In genomic region chr12:49264873-49265792, GRCh38 we compare ENCODE assay signal across 8 cellular contexts. TPM values are rescaled to one million over a fixed set of nuclear protein-coding genes. Genes with fewer than 3 reads are reported as not detected.
DNase-seq lines count a peak whose midpoint lies in the region; ATAC-seq, FAIRE-seq and TF ChIP-seq lines count a peak whose summit lies in the region.

Gene TUBA1C, plus strand, starts transcription at chr12:49265082. Its CDS starts 100 bp downstream, at chr12:49265182.

- peak within 1 kb of the TSS; percentile 89 for H3K4me2 ChIP-seq in endothelial cell of umbilical vein (ENCODE audit: insufficient read depth, low read length)

- peak; percentile 91 for DNase-seq in COLO829 (ENCODE audit: low spot score)
- peak; percentile 94 for DNase-seq in HTR-8/SVneo (ENCODE audit: insufficient read length, low spot score)
- peak; percentile 92 for DNase-seq in NT2/D1 (ENCODE audit: low read depth, low spot score)
- DNase-seq in activated CD8-positive, alpha-beta memory T cell treated with anti-CD3 and anti-CD28 coated beads, Interleukin-2, amount 50 U/mL, for 4 hours = peak; percentile 89
- peak; percentile 89 for DNase-seq in endothelial cell of umbilical vein (ENCODE audit: low read depth, low spot score)
- peak; percentile 65 for DNase-seq in midbrain (lab: John Stamatoyannopoulos, UW)
- DNase-seq in stimulated activated CD8-positive, alpha-beta memory T cell treated with anti-CD3 and anti-CD28 coated beads, Interleukin-2, amount 100 ng/mL, for 1 hour (ENCODE audit: low read depth in 2 of 2) = peak; percentile 71 to 80

- H3K9ac ChIP-seq in NT2/D1 (ENCODE audit: insufficient read length, low read depth) (peak within 1 kb of the TSS; percentile 100), endothelial cell of umbilical vein (replicated peaks; ENCODE audit: extremely low read depth, insufficient read depth, low read length) (peak within 1 kb of the TSS; percentile 95)

- dilution Hi-C loops in endothelial cell of umbilical vein (cut with MboI; ENCODE audit: extremely low pct_ligation_motif_present, low sequenced_read_pairs) = no loop called here

- intact Hi-C loops in endothelial cell of umbilical vein (cut with micrococcal nuclease) = loop anchor here (1.0 to 2.0 kb wide), 3 partner anchors 30 to 135 kb away; partner anchors contain the start of gene TUBA1A

- ATAC-seq in GM21367 (IDR thresholded peaks at IDR 0.05; ENCODE audit: unreplicated experiment) = peak; percentile 83

- H3K36me3 ChIP-seq in NT2/D1 (ENCODE audit: insufficient read depth, insufficient read length, low read length) (peaks cover 47% of the 10 kb centered on the region), endothelial cell of umbilical vein (ENCODE audit: control insufficient read depth in 2 of 2, extremely low read depth in 1 of 2, insufficient read depth in 2 of 2, low read length in 2 of 2) (peaks cover 6 to 7% of the 10 kb centered on the region in 2 experiments)

- POLR2A ChIA-PET in endothelial cell of umbilical vein (lab: Charles Lee) = interaction anchor here (0.7 to 2.3 kb wide), 6 partner anchors 7 to 134 kb away, joined by 4 to 9 read pairs (median 6); partner anchors contain the start of genes SPATS2 and TUBA1B

- H3K9me3 ChIP-seq in NT2/D1 (ENCODE audit: insufficient read depth, low read length) (no peaks in the 10 kb centered on the region), endothelial cell of umbilical vein (replicated peaks; ENCODE audit: control insufficient read depth, insufficient read depth, low read length) (no peaks in the 10 kb centered on the region)

- H3K79me2 ChIP-seq in endothelial cell of umbilical vein (ENCODE audit: control insufficient read depth, insufficient read depth, low read length) = peaks cover 68% of the 10 kb centered on the region

- no peak for FAIRE-seq in HTR-8/SVneo (lab: Jason Lieb, UNC)
- peak; percentile 85 for FAIRE-seq in endothelial cell of umbilical vein (lab: Jason Lieb, UNC)

- peak within 1 kb of the TSS; percentile 99 for H3K4me3 ChIP-seq in NT2/D1 (ENCODE audit: insufficient read length, low read depth)
- peak within 1 kb of the TSS; percentile 68 to 95 (median 83) for H3K4me3 ChIP-seq in endothelial cell of umbilical vein (replicated peaks in 1 of 3; ENCODE audit: insufficient read depth in 1 of 3, low read depth in 1 of 3, low read length in 3 of 3)

- TF ChIP-seq CTCF in endothelial cell of umbilical vein (IDR thresholded peaks at IDR 0.05; ENCODE audit: extremely low read depth in 1 of 2, insufficient read depth in 1 of 2, low read depth in 1 of 2, low read length in 2 of 2) = no peak

- H3K27me3 ChIP-seq in NT2/D1 (ENCODE audit: insufficient read depth, insufficient read length) (no peaks in the 10 kb centered on the region), endothelial cell of umbilical vein (ENCODE audit: control insufficient read depth in 2 of 2, insufficient read depth in 2 of 2, low read length in 2 of 2) (no peaks in the 10 kb centered on the region)

- H2AFZ ChIP-seq in endothelial cell of umbilical vein (ENCODE audit: low read depth, low read length) = peak within 1 kb of the TSS; percentile 62

- peak; percentile 99 for TF ChIP-seq POLR2A in endothelial cell of umbilical vein (IDR thresholded peaks at IDR 0.05; ENCODE audit: low read depth, low read length)

- BruUV-seq in endothelial cell of umbilical vein (replicated peaks; lab: Mats Ljungman, UMichigan) = TSS peak; percentile 67

- CTCF ChIA-PET in endothelial cell of umbilical vein (lab: Charles Lee) = interaction anchor here (0.9 to 1.5 kb wide), 5 partner anchors 21 to 177 kb away, joined by 3 to 6 read pairs (median 4); partner anchors contain the start of gene TROAP

- H4K20me1 ChIP-seq in endothelial cell of umbilical vein (replicated peaks; ENCODE audit: control insufficient read depth, extremely low read depth, insufficient read depth, low read length) = peaks cover 3% of the 10 kb centered on the region

- peak within 1 kb of the TSS; percentile 83 for H3K27ac ChIP-seq in endothelial cell of umbilical vein (ENCODE audit: insufficient read depth, low read depth, low read length)

- peaks cover 2% of the 10 kb centered on the region for H3K4me1 ChIP-seq in NT2/D1 (ENCODE audit: insufficient read depth, insufficient read length)
- peaks cover 44% of the 10 kb centered on the region for H3K4me1 ChIP-seq in endothelial cell of umbilical vein (ENCODE audit: control insufficient read depth, extremely low read depth, insufficient read depth, low read length)

- no peaks in the 10 kb centered on the region for H3K9me1 ChIP-seq in endothelial cell of umbilical vein (replicated peaks; ENCODE audit: control insufficient read depth, extremely low read depth, insufficient read depth, low read length)

TF ChIP-seq in endothelial cell of umbilical vein, 7 proteins besides CTCF, POLR2A, EP300 and RAD21:
- TF ChIP-seq MAX (IDR thresholded peaks at IDR 0.05; ENCODE audit: insufficient read depth, insufficient read length) (peak; percentile 89), JUN (IDR thresholded peaks at IDR 0.05; ENCODE audit: borderline replicate concordance, insufficient read depth, insufficient read length, low read depth) (peak; percentile 65), EZH2 (IDR thresholded peaks at IDR 0.05; ENCODE audit: borderline replicate concordance, low read depth, low read length, severe bottlenecking) (no peak), POLR2AphosphoS5 (IDR thresholded peaks at IDR 0.05; ENCODE audit: insufficient read depth, low read depth, low read length) (peak; percentile 97), FOS (IDR thresholded peaks at IDR 0.05; ENCODE audit: borderline replicate concordance, insufficient read depth, low read length) (peak; percentile 99), GATA2 (IDR thresholded peaks at IDR 0.05; ENCODE audit: insufficient read depth, insufficient read length, low read depth, low read length) (no peak), MYC (IDR thresholded peaks at IDR 0.05; ENCODE audit: low read depth, low read length) (peak; percentile 87)
TF ChIP-seq in endothelial cell of umbilical vein: peak in this region for 5.

RNA-seq across cellular contexts. Expression of gene TUBA1C, which starts in this region (rescaled TPM):
- total RNA-seq in endothelial cell of umbilical vein = 515 and 523 TPM in 2 replicates
- polyA plus RNA-seq in endothelial cell of umbilical vein = 2,063 and 2,352 TPM in 2 replicates
- polyA plus RNA-seq in endothelial cell of umbilical vein (2011; cell fraction: cytosol; rRNA removed) = 1,483 and 1,881 TPM in 2 replicates
- 831 and 861 TPM in 2 replicates for polyA plus RNA-seq in endothelial cell of umbilical vein (2011; cell fraction: nucleus; rRNA removed)
- 624 and 1,156 TPM in 2 replicates for polyA plus RNA-seq in endothelial cell of umbilical vein (2012)
- polyA minus RNA-seq in endothelial cell of umbilical vein = 1,491 and 1,574 TPM in 2 replicates
- polyA minus RNA-seq in endothelial cell of umbilical vein (2011; cell fraction: cytosol; rRNA and poly(A)+ RNA removed) = 697 TPM
- 181 and 302 TPM in 2 replicates for polyA minus RNA-seq in endothelial cell of umbilical vein (2011; cell fraction: nucleus; rRNA and poly(A)+ RNA removed)

Comparison
In these comparisons a context has a peak if more than half of its experiments do, and no peak if none do; other contexts are left out.
1. Peak in every context shown above with its lines: DNase-seq, ATAC-seq, H3K4me3 ChIP-seq and H3K27ac ChIP-seq.